In genomic region chr16:53022374-53022773, GRCh38 we compare ENCODE assay signal across 1 cellular context.
TF ChIP-seq lines count a peak whose summit lies in the region.

No MANE protein-coding gene starts in this region.

TF ChIP-seq in HepG2, 621 proteins besides CTCF, POLR2A, EP300 and RAD21:
- TF ChIP-seq MBNL3 (CRISPR knock-in tag; conservative IDR thresholded peaks at IDR 0.05), result no peak
- peak; percentile 49; the same call in 1 of the 2 replicates for TF ChIP-seq KDM1A (CRISPR knock-in tag; IDR thresholded peaks at IDR 0.05)
- TF ChIP-seq ZNF337 (CRISPR knock-in tag; IDR thresholded peaks at IDR 0.05; ENCODE audit: borderline replicate concordance, low read depth), result no peak
- no peak for TF ChIP-seq HHEX (CRISPR knock-in tag; IDR thresholded peaks at IDR 0.05)
- no peak for TF ChIP-seq MAFK (conservative IDR thresholded peaks at IDR 0.05 in 1 of 2, IDR thresholded peaks at IDR 0.05 in 1 of 2; ENCODE audit: low read length in 2 of 2)
- 0 out of 4 replicates have a peak, but pooled peaks of 1 of the 2 experiments have one; percentile 43 for TF ChIP-seq HMGXB4 (CRISPR knock-in tag; IDR thresholded peaks at IDR 0.05; ENCODE audit: borderline replicate concordance in 1 of 2, low read depth in 1 of 2)
- 0 out of 2 replicates have a peak, but pooled peaks have one; percentile 39 for TF ChIP-seq ZNF414 (CRISPR knock-in tag; IDR thresholded peaks at IDR 0.05)
- no peak for TF ChIP-seq ZNF564 (CRISPR knock-in tag; IDR thresholded peaks at IDR 0.05)
- no peak for TF ChIP-seq MEIS1 (CRISPR knock-in tag; IDR thresholded peaks at IDR 0.05; ENCODE audit: borderline replicate concordance)
- no peak for TF ChIP-seq THRA (CRISPR knock-in tag; IDR thresholded peaks at IDR 0.05; ENCODE audit: borderline replicate concordance)
- no peak for TF ChIP-seq TARDBP (CRISPR knock-in tag; IDR thresholded peaks at IDR 0.05)
- TF ChIP-seq PRDM4 (CRISPR knock-in tag; IDR thresholded peaks at IDR 0.05; ENCODE audit: borderline replicate concordance), result no peak
- 0 out of 2 replicates have a peak, but pooled peaks have one; percentile 43 for TF ChIP-seq ZNF143 (CRISPR knock-in tag; IDR thresholded peaks at IDR 0.05)
- peak; percentile 69 for TF ChIP-seq TEAD3 (CRISPR knock-in tag; optimal IDR thresholded peaks at IDR 0.05; ENCODE audit: borderline replicate concordance)
- no peak for TF ChIP-seq ZMYM2 (CRISPR knock-in tag; IDR thresholded peaks at IDR 0.05)
- TF ChIP-seq NR2F1 (CRISPR knock-in tag; IDR thresholded peaks at IDR 0.05), result no peak
- TF ChIP-seq ZNF749 (CRISPR knock-in tag; IDR thresholded peaks at IDR 0.05; ENCODE audit: borderline replicate concordance), result no peak
- TF ChIP-seq SMC3 (IDR thresholded peaks at IDR 0.05; ENCODE audit: low read length), result peak; percentile 93
- no peak for TF ChIP-seq TSC22D2 (CRISPR knock-in tag; IDR thresholded peaks at IDR 0.05; ENCODE audit: borderline replicate concordance)
- TF ChIP-seq STAG1 (CRISPR knock-in tag; IDR thresholded peaks at IDR 0.05), result peak; percentile 97
- no peak for TF ChIP-seq TRIM22 (IDR thresholded peaks at IDR 0.05)
- no peak for TF ChIP-seq XBP1 (CRISPR knock-in tag; IDR thresholded peaks at IDR 0.05)
- no peak for TF ChIP-seq RFXAP (CRISPR knock-in tag; IDR thresholded peaks at IDR 0.05; ENCODE audit: borderline replicate concordance)
- TF ChIP-seq TIGD3 (CRISPR knock-in tag; IDR thresholded peaks at IDR 0.05; ENCODE audit: borderline replicate concordance), result no peak
- TF ChIP-seq HMG20B (CRISPR knock-in tag; conservative IDR thresholded peaks at IDR 0.05), result no peak
- TF ChIP-seq ZNF12 (CRISPR knock-in tag; IDR thresholded peaks at IDR 0.05), result no peak
- no peak for TF ChIP-seq HMG20A (CRISPR knock-in tag; IDR thresholded peaks at IDR 0.05; ENCODE audit: borderline replicate concordance)
- TF ChIP-seq ZNF124 (CRISPR knock-in tag; IDR thresholded peaks at IDR 0.05), result no peak
- TF ChIP-seq ZBTB21 (CRISPR knock-in tag; IDR thresholded peaks at IDR 0.05), result no peak
- TF ChIP-seq CSRNP1 (CRISPR knock-in tag; IDR thresholded peaks at IDR 0.05), result 0 out of 2 replicates have a peak, but pooled peaks have one; percentile 46
- no peak for TF ChIP-seq SUZ12 (IDR thresholded peaks at IDR 0.05; ENCODE audit: low read depth, low read length)
